ENCODE assay signal across 8 cellular contexts in genomic region chr12:55842681-55843429, GRCh38. TPM values are rescaled to one million over a fixed set of nuclear protein-coding genes. Genes with fewer than 3 reads are reported as not detected.
A peak's percentile ranks its signal among the peaks of the same experiment; 100 is the strongest.
DNase-seq lines count a peak whose midpoint lies in the region; ATAC-seq and TF ChIP-seq lines count a peak whose summit lies in the region.

MMP19 (minus strand) TSS chr12:55842936; CDS start chr12:55842830, 106 bp downstream.

- H3K4me2 ChIP-seq in HCT116 (ENCODE audit: low read length) (peak within 1 kb of the TSS; percentile 77), skeletal muscle satellite cell (ENCODE audit: low read length) (peak within 1 kb of the TSS; percentile 87)

- ATAC-seq in HCT116, result peak; percentile 76

- TF ChIP-seq CTCF in HCT116 (IDR thresholded peaks at IDR 0.05 in 2 of 3, conservative IDR thresholded peaks at IDR 0.05 in 1 of 3; ENCODE audit: borderline replicate concordance in 1 of 3, insufficient read depth in 1 of 3, low read depth in 2 of 3, low read length in 2 of 3) (no peak), WI38 (IDR thresholded peaks at IDR 0.05; ENCODE audit: low read depth, low read length) (no peak)

- H3K27ac ChIP-seq in HCT116 (ENCODE audit: low read depth, low read length) (no peak within 1 kb of the TSS), caudate nucleus (ENCODE audit: low read depth, low read length) (no peak within 1 kb of the TSS)

- H3K4me3 ChIP-seq in HCT116 (replicated peaks in 1 of 2; ENCODE audit: low read depth in 1 of 2, low read length in 2 of 2) (peak within 1 kb of the TSS; percentile 22 to 46), WI38 (ENCODE audit: low read depth, low read length) (peak within 1 kb of the TSS; percentile 84), skeletal muscle satellite cell (ENCODE audit: low read length) (peak within 1 kb of the TSS; percentile 71)

- DNase-seq in HCT116 (ENCODE audit: low read depth, low spot score) (no peak), hepatic stellate cell (ENCODE audit: low spot score) (peak; percentile 75), caudate nucleus (lab: John Stamatoyannopoulos, UW) (no peak), hypothalamus (lab: John Stamatoyannopoulos, UW) (no peak), occipital lobe (lab: John Stamatoyannopoulos, UW) (no peak)
- no peak for DNase-seq in stimulated activated CD4-positive, alpha-beta T cell treated with anti-CD3 and anti-CD28 coated beads, Interleukin-4, amount 100 ng/mL, for 1 hour

- H2AFZ ChIP-seq in HCT116 (ENCODE audit: low read depth, low read length, poor library complexity, severe bottlenecking), result peak within 1 kb of the TSS; percentile 6

- CTCF ChIA-PET in HCT116 (lab: Charles Lee), result no interaction called here

- H3K4me1 ChIP-seq in HCT116 (ENCODE audit: control insufficient read depth in 1 of 2, insufficient read depth in 2 of 2, low read length in 2 of 2), result peaks cover 11 to 31% of the 10 kb centered on the region in 2 experiments
- H3K4me1 ChIP-seq in skeletal muscle satellite cell (ENCODE audit: control insufficient read depth, insufficient read depth, low read length), result peaks cover 55% of the 10 kb centered on the region

- no peaks in the 10 kb centered on the region for H3K9me2 ChIP-seq in HCT116 (ENCODE audit: insufficient read depth)

- H3K36me3 ChIP-seq in HCT116 (ENCODE audit: control insufficient read depth in 1 of 2, insufficient read depth in 2 of 2, low read length in 2 of 2), result no peaks in the 10 kb centered on the region
- peaks cover 12% of the 10 kb centered on the region for H3K36me3 ChIP-seq in skeletal muscle satellite cell (ENCODE audit: insufficient read depth, low read length)

- RAD21 ChIA-PET in HCT116 (lab: Charles Lee; ENCODE audit: low non-redundant PET in 1 of 2, low total read pairs in 2 of 2, uncharacterized antibody in 2 of 2, unreplicated experiment in 2 of 2), result no interaction called here

- no peak for TF ChIP-seq RAD21 in HCT116 (IDR thresholded peaks at IDR 0.05; ENCODE audit: low read depth)

- POLR2A ChIA-PET in HCT116 (lab: Charles Lee), result interaction anchor here (1.3 kb wide), 1 partner anchor 12 kb away, joined by 5 read pairs; no protein-coding TSS in a partner anchor

- no peak for TF ChIP-seq POLR2A in HCT116 (IDR thresholded peaks at IDR 0.05; ENCODE audit: borderline replicate concordance, extremely low read depth, insufficient read depth, insufficient read length)

- no peaks in the 10 kb centered on the region for H3K79me2 ChIP-seq in HCT116 (ENCODE audit: insufficient read depth, low read length)

- intact Hi-C loops in HCT116 (cut with micrococcal nuclease), result no loop called here

- H3K9ac ChIP-seq in HCT116 (ENCODE audit: low read length) (peak within 1 kb of the TSS; percentile 11; the same call in 1 of the 2 replicates), skeletal muscle satellite cell (ENCODE audit: low read depth, low read length) (peak within 1 kb of the TSS; percentile 88)

- H3K9me3 ChIP-seq in HCT116 (ENCODE audit: control insufficient read depth in 1 of 2, insufficient read depth in 1 of 2, low read depth in 1 of 2, low read length in 2 of 2), result no peaks in the 10 kb centered on the region
- H3K9me3 ChIP-seq in skeletal muscle satellite cell (replicated peaks; ENCODE audit: low read length), result no peaks in the 10 kb centered on the region

- H3K27me3 ChIP-seq in HCT116 (ENCODE audit: insufficient read depth, low read length) (no peaks in the 10 kb centered on the region), skeletal muscle satellite cell (ENCODE audit: control insufficient read depth, insufficient read depth, low read length) (no peaks in the 10 kb centered on the region)

- BruUV-seq in HCT116 (replicated peaks; lab: Mats Ljungman, UMichigan), result no TSS peak

- no peaks in the 10 kb centered on the region for H4K20me1 ChIP-seq in HCT116 (ENCODE audit: insufficient read depth)

TF ChIP-seq in HCT116, 20 proteins besides CTCF, POLR2A, EP300 and RAD21:
- TF ChIP-seq REST (IDR thresholded peaks at IDR 0.05; ENCODE audit: low read depth) (no peak), CEBPB (IDR thresholded peaks at IDR 0.05; ENCODE audit: low read depth) (peak; percentile 95), SP1 (IDR thresholded peaks at IDR 0.05; ENCODE audit: low read depth) (no peak), ELF1 (IDR thresholded peaks at IDR 0.05; ENCODE audit: borderline replicate concordance, low read depth) (no peak), EZH2 (IDR thresholded peaks at IDR 0.05) (no peak), FOSL1 (IDR thresholded peaks at IDR 0.05; ENCODE audit: low read depth) (peak; percentile 62; the same call in 1 of the 2 replicates), SRF (IDR thresholded peaks at IDR 0.05; ENCODE audit: low read depth) (no peak), EZH2phosphoT487 (IDR thresholded peaks at IDR 0.05; ENCODE audit: borderline replicate concordance) (no peak), ATF3 (IDR thresholded peaks at IDR 0.05) (no peak), JUND (IDR thresholded peaks at IDR 0.05) (peak; percentile 65), EGR1 (IDR thresholded peaks at IDR 0.05; ENCODE audit: low read depth) (no peak), ZBTB33 (IDR thresholded peaks at IDR 0.05; ENCODE audit: extremely low read depth, insufficient replicate concordance, low read length) (no peak)

RNA-seq across cellular contexts. Expression of gene MMP19, which starts in this region (rescaled TPM):
- total RNA-seq in HCT116 (2021; ENCODE audit: unreplicated experiment) (2.3 TPM), occipital lobe (not detected)
- polyA plus RNA-seq in HCT116 (2012), result 0.59 and 0.77 TPM in 2 replicates
- total RNA-seq in skeletal muscle satellite cell (2012; rRNA removed), result 6.8 and 7.9 TPM in 2 replicates

Comparison
In these comparisons a context has a peak if more than half of its experiments do, and no peak if none do; other contexts are left out.
1. H3K4me3 ChIP-seq: peak in every context shown above with its lines; median percentile 84 in WI38; 71 in skeletal muscle satellite cell; 34 in HCT116.